In genomic region chr11:34124885-34125668, GRCh38 we compare ENCODE assay signal across 22 cellular contexts. TPM values are rescaled to one million over a fixed set of nuclear protein-coding genes. Genes with fewer than 3 reads are reported as not detected.
DNase-seq lines count a peak whose midpoint lies in the region; ATAC-seq and TF ChIP-seq lines count a peak whose summit lies in the region.
"Had no signal": no experiment of that assay in that cellular context is flagged by ENCODE, and none has a peak within 500 bp of the region (broad histone marks: within the 10 kb centered on the region; RNA-seq: fewer than 3 reads in every experiment).

No MANE protein-coding gene starts in this region.

- TSS peak; percentile 22 for BruUV-seq in OCI-LY7 (replicated peaks; lab: Mats Ljungman, UMichigan)

- H3K36me3 Mint-ChIP-seq in activated CD8-positive, alpha-beta T cell treated with anti-CD3 and anti-CD28 coated beads, Interleukin-2, amount 10 ng/mL, durations not matched to agents 7 days and 5 days (ENCODE audit: low read depth) = peaks cover 66% of the 10 kb centered on the region
- peaks cover 66% of the 10 kb centered on the region for H3K36me3 Mint-ChIP-seq in activated CD8-positive, alpha-beta T cell treated with anti-CD3 and anti-CD28 coated beads for 36 hours (ENCODE audit: low read depth)
- peaks cover 36% of the 10 kb centered on the region for H3K36me3 Mint-ChIP-seq in progenitor cell of endocrine pancreas (ENCODE audit: insufficient read depth)

- no peaks in the 10 kb centered on the region for H4K20me1 ChIP-seq in OCI-LY7 (ENCODE audit: insufficient read depth, low read length)

- no peak for ATAC-seq in activated CD8-positive, alpha-beta T cell treated with anti-CD3 and anti-CD28 coated beads, Interleukin-2, amount 10 ng/mL, durations not matched to agents 7 days and 5 days
- no peak for ATAC-seq in activated CD8-positive, alpha-beta T cell treated with anti-CD3 and anti-CD28 coated beads for 36 hours
- ATAC-seq: CD8-positive, alpha-beta T cell; Right ventricle myocardium inferior had no signal

- no peak overlapping the region for H3K4me2 ChIP-seq in OCI-LY7 (ENCODE audit: low read length)

- POLR2A ChIA-PET in activated CD8-positive, alpha-beta T cell treated with anti-CD3 and anti-CD28 coated beads, Interleukin-2, amount 10 ng/mL, durations not matched to agents 7 days and 5 days (lab: Charles Lee) = no interaction called here
- POLR2A ChIA-PET in activated CD8-positive, alpha-beta T cell treated with anti-CD3 and anti-CD28 coated beads for 36 hours (lab: Charles Lee) = interaction anchor here (0.6 to 1.4 kb wide), 3 partner anchors 10 to 72 kb away, joined by 3 read pairs; no protein-coding TSS in a partner anchor
- POLR2A ChIA-PET in OCI-LY7 (lab: Charles Lee) = interaction anchor here (1.2 kb wide), 1 partner anchor 21 kb away, joined by 3 read pairs; no protein-coding TSS in a partner anchor

- no peak overlapping the region for H3K4me3 Mint-ChIP-seq in activated CD8-positive, alpha-beta T cell treated with anti-CD3 and anti-CD28 coated beads, Interleukin-2, amount 10 ng/mL, durations not matched to agents 7 days and 5 days
- no peak overlapping the region for H3K4me3 Mint-ChIP-seq in activated CD8-positive, alpha-beta T cell treated with anti-CD3 and anti-CD28 coated beads for 36 hours
- no peak overlapping the region for H3K4me3 Mint-ChIP-seq in progenitor cell of endocrine pancreas (ENCODE audit: low read depth)
- H3K4me3 Mint-ChIP-seq: CD8-positive, alpha-beta T cell had no signal

- H3K9me2 ChIP-seq in OCI-LY7 (ENCODE audit: insufficient read depth, low read length) = no peaks in the 10 kb centered on the region

- no peak for TF ChIP-seq CTCF in activated CD8-positive, alpha-beta T cell treated with anti-CD3 and anti-CD28 coated beads for 36 hours (IDR thresholded peaks at IDR 0.05)
- no peak for TF ChIP-seq CTCF in OCI-LY7 (conservative IDR thresholded peaks at IDR 0.05; ENCODE audit: low read length)
- no peak for TF ChIP-seq CTCF in progenitor cell of endocrine pancreas (IDR thresholded peaks at IDR 0.05; ENCODE audit: unreplicated experiment)

- H3K4me3 ChIP-seq in OCI-LY7 (ENCODE audit: low read depth, low read length, poor library complexity, severe bottlenecking) = no peak overlapping the region
- H3K4me3 ChIP-seq: SJSA1 had no signal

- H3K27ac ChIP-seq in OCI-LY7 (ENCODE audit: low read depth, low read length, poor library complexity, severe bottlenecking) (no peak overlapping the region), caudate nucleus (ENCODE audit: low read depth, low read length) (peak overlapping the region; percentile 16)
- H3K27ac ChIP-seq: 22Rv1, SJSA1 had no signal

- H3K9me3 Mint-ChIP-seq in activated CD8-positive, alpha-beta T cell treated with anti-CD3 and anti-CD28 coated beads, Interleukin-2, amount 10 ng/mL, durations not matched to agents 7 days and 5 days (ENCODE audit: insufficient read depth) = no peaks in the 10 kb centered on the region
- no peaks in the 10 kb centered on the region for H3K9me3 Mint-ChIP-seq in activated CD8-positive, alpha-beta T cell treated with anti-CD3 and anti-CD28 coated beads for 36 hours
- H3K9me3 Mint-ChIP-seq in progenitor cell of endocrine pancreas (ENCODE audit: low read depth) = no peaks in the 10 kb centered on the region
- H3K9me3 Mint-ChIP-seq: CD8-positive, alpha-beta T cell had no signal

- no peaks in the 10 kb centered on the region for H3K79me2 ChIP-seq in OCI-LY7 (ENCODE audit: insufficient read depth, low read depth, low read length)

- H3K4me1 ChIP-seq in OCI-LY7 (ENCODE audit: insufficient read depth, low read length, poor library complexity, severe bottlenecking) = no peaks in the 10 kb centered on the region
- H3K4me1 ChIP-seq: SJSA1 had no signal

- DNase-seq in activated CD8-positive, alpha-beta T cell treated with anti-CD3 and anti-CD28 coated beads, Interleukin-2, amount 10 ng/mL, durations not matched to agents 7 days and 5 days = no peak
- no peak for DNase-seq in activated CD8-positive, alpha-beta T cell treated with anti-CD3 and anti-CD28 coated beads for 36 hours
- no peak for DNase-seq in OCI-LY7 (ENCODE audit: low spot score)
- DNase-seq in caudate nucleus (lab: John Stamatoyannopoulos, UW) = no peak
- DNase-seq in progenitor cell of endocrine pancreas (ENCODE audit: low spot score, unreplicated experiment) = no peak
- DNase-seq in activated CD4-positive, alpha-beta T cell treated with anti-CD3 and anti-CD28 coated beads, Interleukin-2, amount 50 U/mL, for 48 hours = no peak
- DNase-seq in NCI-H526 treated with DMSO at 0.1 percent for 48 hours (lab: John Stamatoyannopoulos, UW) = no peak
- no peak for DNase-seq in SKM-1 treated with dmso at 0.1 percent for 144 hours (lab: John Stamatoyannopoulos, UW; ENCODE audit: unreplicated experiment)
- DNase-seq: AML-193; C1 segment of cervical spinal cord; CD8-positive, alpha-beta T cell; KBM-7; NCI-H1092 treated with DMSO at 0.1 percent for 48 hours; NCI-H1436 treated with DMSO at 0.1 percent for 48 hours; NCI-H1930; NCI-H2227 treated with DMSO at 0.1 percent for 48 hours; NCI-H510A treated with DMSO at 0.1 percent for 48 hours; NCI-H774; NK-92 treated with Interleukin-12 subunit alpha and Interleukin-12 subunit beta, amount 100 ng/mL, for 24 hours had no signal

- H2AFZ ChIP-seq in OCI-LY7 (ENCODE audit: low read length) = no peak overlapping the region

- peak overlapping the region; percentile 47 for H3K27ac Mint-ChIP-seq in activated CD8-positive, alpha-beta T cell treated with anti-CD3 and anti-CD28 coated beads, Interleukin-2, amount 10 ng/mL, durations not matched to agents 7 days and 5 days
- H3K27ac Mint-ChIP-seq in activated CD8-positive, alpha-beta T cell treated with anti-CD3 and anti-CD28 coated beads for 36 hours = no peak overlapping the region
- peak overlapping the region; percentile 7 for H3K27ac Mint-ChIP-seq in progenitor cell of endocrine pancreas
- H3K27ac Mint-ChIP-seq: CD8-positive, alpha-beta T cell had no signal

- no peaks in the 10 kb centered on the region for H3K27me3 Mint-ChIP-seq in activated CD8-positive, alpha-beta T cell treated with anti-CD3 and anti-CD28 coated beads, Interleukin-2, amount 10 ng/mL, durations not matched to agents 7 days and 5 days (ENCODE audit: low read depth)
- H3K27me3 Mint-ChIP-seq in activated CD8-positive, alpha-beta T cell treated with anti-CD3 and anti-CD28 coated beads for 36 hours = no peaks in the 10 kb centered on the region
- H3K27me3 Mint-ChIP-seq in progenitor cell of endocrine pancreas = no peaks in the 10 kb centered on the region

- H3K36me3 ChIP-seq in OCI-LY7 (ENCODE audit: insufficient read depth, low read length) = peaks cover 94% of the 10 kb centered on the region

- H3K4me1 Mint-ChIP-seq in activated CD8-positive, alpha-beta T cell treated with anti-CD3 and anti-CD28 coated beads, Interleukin-2, amount 10 ng/mL, durations not matched to agents 7 days and 5 days (ENCODE audit: low read depth) = no peaks in the 10 kb centered on the region
- no peaks in the 10 kb centered on the region for H3K4me1 Mint-ChIP-seq in activated CD8-positive, alpha-beta T cell treated with anti-CD3 and anti-CD28 coated beads for 36 hours (ENCODE audit: low read depth)
- no peaks in the 10 kb centered on the region for H3K4me1 Mint-ChIP-seq in progenitor cell of endocrine pancreas (ENCODE audit: low read depth)

- no peaks in the 10 kb centered on the region for H3K9me3 ChIP-seq in OCI-LY7 (ENCODE audit: low read length)
- H3K9me3 ChIP-seq: SJSA1 had no signal

- intact Hi-C loops in activated CD8-positive, alpha-beta T cell treated with anti-CD3 and anti-CD28 coated beads for 36 hours (cut with micrococcal nuclease) = no loop called here
- intact Hi-C loops in OCI-LY7 (cut with micrococcal nuclease; ENCODE audit: unreplicated experiment) = no loop called here

- CTCF ChIA-PET in activated CD8-positive, alpha-beta T cell treated with anti-CD3 and anti-CD28 coated beads, Interleukin-2, amount 10 ng/mL, durations not matched to agents 7 days and 5 days (lab: Charles Lee) = no interaction called here
- CTCF ChIA-PET in activated CD8-positive, alpha-beta T cell treated with anti-CD3 and anti-CD28 coated beads for 36 hours (lab: Charles Lee) = no interaction called here
- CTCF ChIA-PET in OCI-LY7 (lab: Charles Lee; ENCODE audit: unreplicated experiment) = no interaction called here

RNA-seq across cellular contexts. Expression of gene NAT10, which starts 19.6 kb away (rescaled TPM):
- 10 to 100 TPM; 76.9 to 78.7 TPM for total RNA-seq in activated CD8-positive, alpha-beta T cell treated with anti-CD3 and anti-CD28 coated beads, Interleukin-2, amount 10 ng/mL, durations not matched to agents 7 days and 5 days
- 100 to 1,000 TPM; 129 to 137 TPM for total RNA-seq in activated CD8-positive, alpha-beta T cell treated with anti-CD3 and anti-CD28 coated beads for 36 hours
- 62.5 and 64.9 TPM in 2 replicates for total RNA-seq in OCI-LY7 (2014; rRNA removed; shearing (Covaris generic))
- total RNA-seq in OCI-LY7 (2022) (94.2 and 120 TPM in 2 replicates), progenitor cell of endocrine pancreas (59.2 and 64.5 TPM in 2 replicates)
